Comparison of ENCODE assay signal across 40 cellular contexts in genomic region chr2:167548396-167548795, GRCh38.
"Had no signal": no experiment of that assay in that cellular context is flagged by ENCODE, and none has a peak within 500 bp of the region (broad histone marks: within the 10 kb centered on the region; RNA-seq: fewer than 3 reads in every experiment).

No MANE protein-coding gene starts in this region.

- H3K9me3 ChIP-seq: adrenal gland, ascending aorta, body of pancreas, breast epithelium had no signal

- H3K27me3 ChIP-seq: adrenal gland, ascending aorta, body of pancreas, brain microvascular endothelial cell, breast epithelium, cardiac muscle cell had no signal

- DNase-seq: activated effector memory CD4-positive, alpha-beta T cell treated with anti-CD3 and anti-CD28 coated beads, Interleukin-2, amount 50 U/mL, for 16 hours; activated effector memory CD4-positive, alpha-beta T cell treated with Interleukin-2 at 50 U/mL for 16 hours; activated gamma-delta T cell; activated gamma-delta T cell treated with Interleukin-2 at 50 U/mL for 16 hours; activated naive CD4-positive, alpha-beta T cell; activated naive CD4-positive, alpha-beta T cell treated with anti-CD3 and anti-CD28 coated beads for 36 hours; activated naive CD4-positive, alpha-beta T cell treated with anti-CD3 and anti-CD28 coated beads, Interleukin-2, amount 10 ng/mL, durations not matched to agents 7 days and 5 days; activated naive CD4-positive, alpha-beta T cell treated with anti-CD3 and anti-CD28 coated beads, Interleukin-2, amount 50 U/mL, for 16 hours; activated naive CD4-positive, alpha-beta T cell treated with Interleukin-2 at 50 U/mL for 16 hours; activated naive CD8-positive, alpha-beta T cell treated with anti-CD3 and anti-CD28 coated beads for 36 hours; activated naive CD8-positive, alpha-beta T cell treated with anti-CD3 and anti-CD28 coated beads, Interleukin-2, amount 10 ng/mL, durations not matched to agents 7 days and 5 days; activated naive CD8-positive, alpha-beta T cell treated with anti-CD3 and anti-CD28 coated beads, Interleukin-2, amount 50 U/mL, for 24 hours; activated T-cell treated with anti-CD3 and anti-CD28 coated beads, Interleukin-2, amount 50 U/mL, for 1 hour; activated T-cell treated with anti-CD3 and anti-CD28 coated beads, Interleukin-2, amount 50 U/mL, for 24 hours; activated T-cell treated with anti-CD3 and anti-CD28 coated beads, Interleukin-2, amount 50 U/mL, for 4 hours; activated T-cell treated with anti-CD3 and anti-CD28 coated beads, Interleukin-2, amount 50 U/mL, for 48 hours; activated T-cell treated with anti-CD3 and anti-CD28 coated beads, Interleukin-2, amount 50 U/mL, for 72 hours; adrenal gland; amniotic stem cell; amygdala; anterior cingulate cortex; aorta; body of pancreas; brain microvascular endothelial cell; caudate nucleus; central memory CD4-positive, alpha-beta T cell; cerebellar nuclear complex had no signal

- H3K4me3 ChIP-seq: adrenal gland, ascending aorta, body of pancreas, breast epithelium, cardiac muscle cell had no signal

- H3K4me1 ChIP-seq: adrenal gland, ascending aorta, body of pancreas, breast epithelium had no signal

- H3K4me1 Mint-ChIP-seq: activated naive CD4-positive, alpha-beta T cell treated with anti-CD3 and anti-CD28 coated beads, Interleukin-2, amount 10 ng/mL, durations not matched to agents 7 days and 5 days; activated naive CD4-positive, alpha-beta T cell treated with anti-CD3 and anti-CD28 coated beads, Interleukin-2, amount 50 U/mL, for 24 hours; activated naive CD8-positive, alpha-beta T cell treated with anti-CD3 and anti-CD28 coated beads for 36 hours; activated naive CD8-positive, alpha-beta T cell treated with anti-CD3 and anti-CD28 coated beads, Interleukin-2, amount 10 ng/mL, durations not matched to agents 7 days and 5 days; activated naive CD8-positive, alpha-beta T cell treated with anti-CD3 and anti-CD28 coated beads, Interleukin-2, amount 50 U/mL, for 24 hours; activated T-helper 17 cell treated with anti-CD3 and anti-CD28 coated beads, Interleukin-2, amount 50 U/mL, for 72 hours; brain; central memory CD8-positive, alpha-beta T cell had no signal

- H3K36me3 Mint-ChIP-seq: activated naive CD4-positive, alpha-beta T cell treated with anti-CD3 and anti-CD28 coated beads, Interleukin-2, amount 10 ng/mL, durations not matched to agents 7 days and 5 days; activated naive CD4-positive, alpha-beta T cell treated with anti-CD3 and anti-CD28 coated beads, Interleukin-2, amount 50 U/mL, for 72 hours; activated naive CD8-positive, alpha-beta T cell; activated naive CD8-positive, alpha-beta T cell treated with anti-CD3 and anti-CD28 coated beads for 36 hours; activated naive CD8-positive, alpha-beta T cell treated with anti-CD3 and anti-CD28 coated beads, Interleukin-2, amount 10 ng/mL, durations not matched to agents 7 days and 5 days had no signal

- H3K27ac Mint-ChIP-seq: activated naive CD4-positive, alpha-beta T cell treated with anti-CD3 and anti-CD28 coated beads for 36 hours; activated naive CD4-positive, alpha-beta T cell treated with anti-CD3 and anti-CD28 coated beads, Interleukin-2, amount 10 ng/mL, durations not matched to agents 7 days and 5 days; activated naive CD4-positive, alpha-beta T cell treated with anti-CD3 and anti-CD28 coated beads, Interleukin-2, amount 50 U/mL, for 24 hours; activated naive CD4-positive, alpha-beta T cell treated with anti-CD3 and anti-CD28 coated beads, Interleukin-2, amount 50 U/mL, for 72 hours; activated naive CD8-positive, alpha-beta T cell; activated naive CD8-positive, alpha-beta T cell treated with anti-CD3 and anti-CD28 coated beads for 36 hours; activated naive CD8-positive, alpha-beta T cell treated with anti-CD3 and anti-CD28 coated beads, Interleukin-2, amount 10 ng/mL, durations not matched to agents 7 days and 5 days; activated naive CD8-positive, alpha-beta T cell treated with anti-CD3 and anti-CD28 coated beads, Interleukin-2, amount 50 U/mL, for 24 hours; activated T-cell treated with anti-CD3 and anti-CD28 coated beads, Interleukin-2, amount 50 U/mL, for 24 hours; activated T-cell treated with anti-CD3 and anti-CD28 coated beads, Interleukin-2, amount 50 U/mL, for 72 hours; activated T-helper 1 cell treated with anti-CD3 and anti-CD28 coated beads, Interleukin-12 subunit alpha, Interleukin-12 subunit beta, Interleukin-2, Interleukin-4 antibody, amounts not matched to agents 30 ng/mL and 10 ng/mL and 1 ng/mL, durations not matched to agents 14 hours and 24 hours and 36 hours; activated T-helper 17 cell treated with anti-CD3 and anti-CD28 coated beads, Interleukin-2, amount 50 U/mL, for 72 hours; activated T-helper 2 cell treated with anti-CD3 and anti-CD28 coated beads, Interferon-gamma antibody, Interleukin-2, Interleukin-4, amounts not matched to agents 10 μg/mL and 5 μg/mL and 100 μg/mL, durations not matched to agents 14 hours and 24 hours and 36 hours; brain had no signal

- H3K9me3 Mint-ChIP-seq: activated naive CD4-positive, alpha-beta T cell treated with anti-CD3 and anti-CD28 coated beads for 36 hours; activated naive CD8-positive, alpha-beta T cell treated with anti-CD3 and anti-CD28 coated beads, Interleukin-2, amount 10 ng/mL, durations not matched to agents 7 days and 5 days; activated naive CD8-positive, alpha-beta T cell treated with anti-CD3 and anti-CD28 coated beads, Interleukin-2, amount 50 U/mL, for 24 hours; activated T-cell treated with anti-CD3 and anti-CD28 coated beads, Interleukin-2, amount 50 U/mL, for 4 hours; activated T-helper 1 cell treated with anti-CD3 and anti-CD28 coated beads, Interleukin-12 subunit alpha, Interleukin-12 subunit beta, Interleukin-2, Interleukin-4 antibody, amounts not matched to agents 30 ng/mL and 10 ng/mL and 1 ng/mL, durations not matched to agents 14 hours and 24 hours and 36 hours; activated T-helper 17 cell treated with anti-CD3 and anti-CD28 coated beads, Interleukin-2, amount 50 U/mL, for 72 hours; activated T-helper 2 cell treated with anti-CD3 and anti-CD28 coated beads, Interferon-gamma antibody, Interleukin-2, Interleukin-4, amounts not matched to agents 10 μg/mL and 5 μg/mL and 100 μg/mL, durations not matched to agents 14 hours and 24 hours and 36 hours had no signal

- H3K27me3 Mint-ChIP-seq: activated naive CD4-positive, alpha-beta T cell treated with anti-CD3 and anti-CD28 coated beads, Interleukin-2, amount 10 ng/mL, durations not matched to agents 7 days and 5 days; activated naive CD8-positive, alpha-beta T cell; activated naive CD8-positive, alpha-beta T cell treated with anti-CD3 and anti-CD28 coated beads for 36 hours; activated naive CD8-positive, alpha-beta T cell treated with anti-CD3 and anti-CD28 coated beads, Interleukin-2, amount 10 ng/mL, durations not matched to agents 7 days and 5 days; activated T-cell treated with anti-CD3 and anti-CD28 coated beads, Interleukin-2, amount 50 U/mL, for 24 hours; activated T-helper 17 cell treated with anti-CD3 and anti-CD28 coated beads, Interleukin-2, amount 50 U/mL, for 72 hours; brain; central memory CD8-positive, alpha-beta T cell had no signal

- H3K27ac ChIP-seq: adrenal gland, ascending aorta, body of pancreas, brain microvascular endothelial cell, breast epithelium, cardiac muscle cell had no signal

- ATAC-seq: activated naive CD4-positive, alpha-beta T cell treated with anti-CD3 and anti-CD28 coated beads, Interleukin-2, amount 50 U/mL, for 72 hours; activated naive CD8-positive, alpha-beta T cell treated with anti-CD3 and anti-CD28 coated beads, Interleukin-2, amount 50 U/mL, for 24 hours; activated T-cell treated with anti-CD3 and anti-CD28 coated beads, Interleukin-2, amount 50 U/mL, for 4 hours; activated T-cell treated with anti-CD3 and anti-CD28 coated beads, Interleukin-2, amount 50 U/mL, for 72 hours; activated T-helper 17 cell treated with anti-CD3 and anti-CD28 coated beads, Interleukin-2, amount 50 U/mL, for 72 hours; body of pancreas had no signal

- H3K36me3 ChIP-seq: adrenal gland, ascending aorta, brain microvascular endothelial cell, breast epithelium, cardiac muscle cell had no signal

- H3K4me3 Mint-ChIP-seq: activated naive CD4-positive, alpha-beta T cell treated with anti-CD3 and anti-CD28 coated beads for 36 hours; activated naive CD4-positive, alpha-beta T cell treated with anti-CD3 and anti-CD28 coated beads, Interleukin-2, amount 10 ng/mL, durations not matched to agents 7 days and 5 days; activated naive CD4-positive, alpha-beta T cell treated with anti-CD3 and anti-CD28 coated beads, Interleukin-2, amount 50 U/mL, for 24 hours; activated naive CD8-positive, alpha-beta T cell; activated naive CD8-positive, alpha-beta T cell treated with anti-CD3 and anti-CD28 coated beads for 36 hours; activated naive CD8-positive, alpha-beta T cell treated with anti-CD3 and anti-CD28 coated beads, Interleukin-2, amount 10 ng/mL, durations not matched to agents 7 days and 5 days; activated naive CD8-positive, alpha-beta T cell treated with anti-CD3 and anti-CD28 coated beads, Interleukin-2, amount 50 U/mL, for 24 hours; activated T-cell treated with anti-CD3 and anti-CD28 coated beads, Interleukin-2, amount 50 U/mL, for 24 hours; activated T-cell treated with anti-CD3 and anti-CD28 coated beads, Interleukin-2, amount 50 U/mL, for 4 hours; activated T-cell treated with anti-CD3 and anti-CD28 coated beads, Interleukin-2, amount 50 U/mL, for 72 hours; activated T-helper 1 cell treated with anti-CD3 and anti-CD28 coated beads, Interleukin-12 subunit alpha, Interleukin-12 subunit beta, Interleukin-2, Interleukin-4 antibody, amounts not matched to agents 30 ng/mL and 10 ng/mL and 1 ng/mL, durations not matched to agents 14 hours and 24 hours and 36 hours; activated T-helper 17 cell treated with anti-CD3 and anti-CD28 coated beads, Interleukin-2, amount 50 U/mL, for 72 hours; brain; central memory CD8-positive, alpha-beta T cell had no signal

- FAIRE-seq: astrocyte, bronchial epithelial cell had no signal
